1 cellular context compared by ENCODE assay signal in genomic region chr6:6998194-6998569, GRCh38.
TF ChIP-seq lines count a peak whose summit lies in the region.

No MANE protein-coding gene starts in this region.

TF ChIP-seq in K562, 482 proteins besides CTCF, POLR2A, EP300 and RAD21 (continued from another document):
- TF ChIP-seq, protein P1, sequence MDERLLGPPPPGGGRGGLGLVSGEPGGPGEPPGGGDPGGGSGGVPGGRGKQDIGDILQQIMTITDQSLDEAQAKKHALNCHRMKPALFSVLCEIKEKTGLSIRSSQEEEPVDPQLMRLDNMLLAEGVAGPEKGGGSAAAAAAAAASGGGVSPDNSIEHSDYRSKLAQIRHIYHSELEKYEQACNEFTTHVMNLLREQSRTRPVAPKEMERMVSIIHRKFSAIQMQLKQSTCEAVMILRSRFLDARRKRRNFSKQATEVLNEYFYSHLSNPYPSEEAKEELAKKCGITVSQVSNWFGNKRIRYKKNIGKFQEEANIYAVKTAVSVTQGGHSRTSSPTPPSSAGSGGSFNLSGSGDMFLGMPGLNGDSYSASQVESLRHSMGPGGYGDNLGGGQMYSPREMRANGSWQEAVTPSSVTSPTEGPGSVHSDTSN (CRISPR knock-in tag; IDR thresholded peaks at IDR 0.05; ENCODE audit: low read depth) = no peak
- TF ChIP-seq, protein P1 (tag; conservative IDR thresholded peaks at IDR 0.05; ENCODE audit: low read depth) = 0 out of 2 replicates have a peak, but pooled peaks have one; percentile 34
- 0 out of 2 replicates have a peak, but pooled peaks have one; percentile 6 for TF ChIP-seq C11orf30 (IDR thresholded peaks at IDR 0.05; ENCODE audit: low read depth)
- TF ChIP-seq, protein P2, sequence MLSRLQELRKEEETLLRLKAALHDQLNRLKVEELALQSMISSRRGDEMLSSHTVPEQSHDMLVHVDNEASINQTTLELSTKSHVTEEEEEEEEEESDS (CRISPR knock-in tag; IDR thresholded peaks at IDR 0.05) = no peak
- TF ChIP-seq JUND (IDR thresholded peaks at IDR 0.05; ENCODE audit: borderline replicate concordance, low read depth, low read length) = peak; percentile 62; the same call in 1 of the 2 replicates
- TF ChIP-seq JUND (tag; IDR thresholded peaks at IDR 0.05; ENCODE audit: borderline replicate concordance, low read depth, low read length) = no peak; the same call in 2 of the 3 replicates
- no peak for TF ChIP-seq ZNF518B (CRISPR knock-in tag; IDR thresholded peaks at IDR 0.05)
- peak; percentile 60; the same call in 1 of the 2 replicates for TF ChIP-seq JUN (IDR thresholded peaks at IDR 0.05; ENCODE audit: borderline replicate concordance, low read depth, low read length)
- no peak for TF ChIP-seq JUN (CRISPR knock-in tag; IDR thresholded peaks at IDR 0.05; ENCODE audit: borderline replicate concordance)
- TF ChIP-seq ESRRA (IDR thresholded peaks at IDR 0.05; ENCODE audit: borderline replicate concordance, low read depth) = peak; percentile 36; the same call in 1 of the 2 replicates
- TF ChIP-seq TCF3 (CRISPR knock-in tag; IDR thresholded peaks at IDR 0.05) = no peak
- TF ChIP-seq ZNF253 (CRISPR knock-in tag; conservative IDR thresholded peaks at IDR 0.05) = no peak
- TF ChIP-seq ZBTB33 (CRISPR knock-in tag; IDR thresholded peaks at IDR 0.05) = peak; percentile 24; the same call in 1 of the 2 replicates
- no peak for TF ChIP-seq SNRNP70 (optimal IDR thresholded peaks at IDR 0.05; ENCODE audit: low read depth, low read length)
- peak; percentile 38 for TF ChIP-seq MEIS2 (IDR thresholded peaks at IDR 0.05; ENCODE audit: partially characterized antibody)
- TF ChIP-seq PATZ1 (CRISPR knock-in tag; IDR thresholded peaks at IDR 0.05; ENCODE audit: borderline replicate concordance) = no peak
- peak; percentile 68; the same call in 1 of the 2 replicates for TF ChIP-seq ATF7 (IDR thresholded peaks at IDR 0.05)
- peak; percentile 86 for TF ChIP-seq ZSCAN32 (CRISPR knock-in tag; IDR thresholded peaks at IDR 0.05)
- TF ChIP-seq FOXP1 (CRISPR knock-in tag; IDR thresholded peaks at IDR 0.05) = no peak
- no peak for TF ChIP-seq ZNF239 (CRISPR knock-in tag; IDR thresholded peaks at IDR 0.05)
- TF ChIP-seq CEBPB (tag; IDR thresholded peaks at IDR 0.05) = peak; percentile 84
- TF ChIP-seq, protein P3, sequence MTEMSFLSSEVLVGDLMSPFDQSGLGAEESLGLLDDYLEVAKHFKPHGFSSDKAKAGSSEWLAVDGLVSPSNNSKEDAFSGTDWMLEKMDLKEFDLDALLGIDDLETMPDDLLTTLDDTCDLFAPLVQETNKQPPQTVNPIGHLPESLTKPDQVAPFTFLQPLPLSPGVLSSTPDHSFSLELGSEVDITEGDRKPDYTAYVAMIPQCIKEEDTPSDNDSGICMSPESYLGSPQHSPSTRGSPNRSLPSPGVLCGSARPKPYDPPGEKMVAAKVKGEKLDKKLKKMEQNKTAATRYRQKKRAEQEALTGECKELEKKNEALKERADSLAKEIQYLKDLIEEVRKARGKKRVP (CRISPR knock-in tag; IDR thresholded peaks at IDR 0.05) = peak; percentile 82
- peak; percentile 67 for TF ChIP-seq CTBP1 (IDR thresholded peaks at IDR 0.05; ENCODE audit: borderline replicate concordance)
- no peak for TF ChIP-seq NFE2L1 (tag; IDR thresholded peaks at IDR 0.05; ENCODE audit: borderline replicate concordance, low read depth)
- no peak for TF ChIP-seq SMARCA4 (IDR thresholded peaks at IDR 0.05)
- no peak for TF ChIP-seq TBL1XR1 (IDR thresholded peaks at IDR 0.05; ENCODE audit: low read length in 2 of 2)
- no peak for TF ChIP-seq PCBP1 (IDR thresholded peaks at IDR 0.05; ENCODE audit: low read depth, low read length, poor library complexity, severe bottlenecking)
- TF ChIP-seq SOX6 (IDR thresholded peaks at IDR 0.05) = 0 out of 2 replicates have a peak, but pooled peaks have one; percentile 30
